In genomic region chr3:57746156-57747125, GRCh38 we compare ENCODE assay signal across 20 cellular contexts.
"Had no signal": no experiment of that assay in that cellular context is flagged by ENCODE, and none has a peak within 500 bp of the region (broad histone marks: within the 10 kb centered on the region; RNA-seq: fewer than 3 reads in every experiment).

No MANE protein-coding gene starts in this region.

- DNase-seq: activated naive CD4-positive, alpha-beta T cell; activated T-cell treated with anti-CD3 and anti-CD28 coated beads, Interleukin-2, amount 50 U/mL, for 1 hour; central memory CD4-positive, alpha-beta T cell; effector memory CD8-positive, alpha-beta T cell; heart right ventricle; islet precursor cell; left colon; mesenchymal stem cell; occipital lobe; small intestine; stimulated activated CD4-positive, alpha-beta T cell treated with anti-CD3 and anti-CD28 coated beads, Interleukin-2, amount 100 ng/mL, for 24 hours; stimulated activated naive CD8-positive, alpha-beta T cell treated with anti-CD3 and anti-CD28 coated beads, Interleukin-15, amount 100 ng/mL, for 72 hours; T1000; tibial artery had no signal

- H3K9me3 Mint-ChIP-seq: activated T-helper 2 cell treated with anti-CD3 and anti-CD28 coated beads, Interferon-gamma antibody, Interleukin-2, Interleukin-4, amounts not matched to agents 10 μg/mL and 5 μg/mL and 100 μg/mL, durations not matched to agents 14 hours and 24 hours and 36 hours; effector memory CD8-positive, alpha-beta T cell; stimulated activated effector memory CD8-positive, alpha-beta T cell treated with anti-CD3 and anti-CD28 coated beads, Interleukin-12 subunit alpha, Interleukin-12 subunit beta, amount 100 ng/mL, for 72 hours; stimulated activated naive CD8-positive, alpha-beta T cell treated with anti-CD3 and anti-CD28 coated beads, Interleukin-15, amount 100 ng/mL, for 72 hours; WTC11 had no signal

- H3K9me3 ChIP-seq: esophagus muscularis mucosa, heart right ventricle, tibial artery had no signal

- H3K36me3 ChIP-seq: esophagus muscularis mucosa, heart right ventricle, tibial artery had no signal

- H3K27me3 Mint-ChIP-seq: activated naive CD8-positive, alpha-beta T cell; effector memory CD8-positive, alpha-beta T cell; stimulated activated naive CD8-positive, alpha-beta T cell treated with anti-CD3 and anti-CD28 coated beads, Interleukin-15, amount 100 ng/mL, for 72 hours had no signal

- H3K4me3 Mint-ChIP-seq: activated naive CD8-positive, alpha-beta T cell; effector memory CD8-positive, alpha-beta T cell; stimulated activated effector memory CD8-positive, alpha-beta T cell treated with anti-CD3 and anti-CD28 coated beads, Interleukin-12 subunit alpha, Interleukin-12 subunit beta, amount 100 ng/mL, for 72 hours; stimulated activated naive CD8-positive, alpha-beta T cell treated with anti-CD3 and anti-CD28 coated beads, Interleukin-15, amount 100 ng/mL, for 72 hours; WTC11 had no signal

- H3K4me1 ChIP-seq: esophagus muscularis mucosa, heart right ventricle, tibial artery had no signal

- ATAC-seq: effector memory CD8-positive, alpha-beta T cell; heart right ventricle; left colon; sciatic nerve; stimulated activated effector memory CD8-positive, alpha-beta T cell treated with anti-CD3 and anti-CD28 coated beads, Interleukin-12 subunit alpha, Interleukin-12 subunit beta, amount 100 ng/mL, for 72 hours; stimulated activated naive CD8-positive, alpha-beta T cell treated with anti-CD3 and anti-CD28 coated beads, Interleukin-15, amount 100 ng/mL, for 72 hours; WTC11 had no signal

- H3K27ac Mint-ChIP-seq: activated naive CD8-positive, alpha-beta T cell; activated T-helper 2 cell treated with anti-CD3 and anti-CD28 coated beads, Interferon-gamma antibody, Interleukin-2, Interleukin-4, amounts not matched to agents 10 μg/mL and 5 μg/mL and 100 μg/mL, durations not matched to agents 14 hours and 24 hours and 36 hours; effector memory CD8-positive, alpha-beta T cell; stimulated activated effector memory CD8-positive, alpha-beta T cell treated with anti-CD3 and anti-CD28 coated beads, Interleukin-12 subunit alpha, Interleukin-12 subunit beta, amount 100 ng/mL, for 72 hours; WTC11 had no signal

- H3K27me3 ChIP-seq: esophagus muscularis mucosa, heart right ventricle, tibial artery had no signal

- H3K4me3 ChIP-seq: esophagus muscularis mucosa, heart right ventricle, tibial artery had no signal

- H3K36me3 Mint-ChIP-seq: activated naive CD8-positive, alpha-beta T cell; stimulated activated effector memory CD8-positive, alpha-beta T cell treated with anti-CD3 and anti-CD28 coated beads, Interleukin-12 subunit alpha, Interleukin-12 subunit beta, amount 100 ng/mL, for 72 hours; WTC11 had no signal

- H3K4me1 Mint-ChIP-seq: stimulated activated effector memory CD8-positive, alpha-beta T cell treated with anti-CD3 and anti-CD28 coated beads, Interleukin-12 subunit alpha, Interleukin-12 subunit beta, amount 100 ng/mL, for 72 hours; stimulated activated naive CD8-positive, alpha-beta T cell treated with anti-CD3 and anti-CD28 coated beads, Interleukin-15, amount 100 ng/mL, for 72 hours; WTC11 had no signal
